Comparison of ENCODE assay signal across 16 cellular contexts in genomic region chr4:157291071-157291470, GRCh38.
DNase-seq lines count a peak whose midpoint lies in the region; FAIRE-seq and TF ChIP-seq lines count a peak whose summit lies in the region.
"Had no signal": no experiment of that assay in that cellular context is flagged by ENCODE, and none has a peak within 500 bp of the region (broad histone marks: within the 10 kb centered on the region; RNA-seq: fewer than 3 reads in every experiment).

No MANE protein-coding gene starts in this region.

- no peak overlapping the region for H2AFZ ChIP-seq in neural progenitor cell (replicated peaks)
- H2AFZ ChIP-seq: hepatocyte had no signal

- H3K4me1 ChIP-seq in neural progenitor cell (no peaks in the 10 kb centered on the region), small intestine (ENCODE audit: control insufficient read depth in 2 of 2, insufficient read depth in 1 of 2, low read depth in 1 of 2, low read length in 1 of 2) (no peaks in the 10 kb centered on the region)

- no peaks in the 10 kb centered on the region for H3F3A ChIP-seq in neural progenitor cell (ENCODE audit: low read depth)

- intact Hi-C loops in dorsolateral prefrontal cortex (cut with DNase I) = loop anchor here (5.0 kb wide), 1 partner anchor 69 kb away; the partner anchor contains the start of gene GRIA2 (in 2 of the 2)

- no peaks in the 10 kb centered on the region for H3K9me3 Mint-ChIP-seq in neural progenitor cell
- H3K9me3 Mint-ChIP-seq: activated CD4-positive, alpha-beta T cell treated with anti-CD3 and anti-CD28 coated beads, Interleukin-2, amount 10 ng/mL, durations not matched to agents 7 days and 5 days; naive B cell had no signal

- H3K4me3 ChIP-seq in dorsolateral prefrontal cortex (peak overlapping the region in 38 of 59 donors; percentile 2 to 49 (median 26)), neural progenitor cell (no peak overlapping the region), small intestine (ENCODE audit: low read depth in 1 of 2, low read length in 2 of 2) (no peak overlapping the region)
- H3K4me3 ChIP-seq: hepatocyte had no signal

- TF ChIP-seq CTCF in C4-2B (conservative IDR thresholded peaks at IDR 0.05) = 0 out of 2 replicates have a peak, but pooled peaks have one; percentile 7
- TF ChIP-seq CTCF in dorsolateral prefrontal cortex (IDR thresholded peaks at IDR 0.05 in 54 of 56, conservative IDR thresholded peaks at IDR 0.05 in 2 of 56; ENCODE audit: low read depth in 1 of 56, partially characterized antibody in 56 of 56) = peak in 54 of 56 donors; percentile 24 to 72 (median 50)
- TF ChIP-seq CTCF in neural progenitor cell (IDR thresholded peaks at IDR 0.05) = peak; percentile 35

- no peaks in the 10 kb centered on the region for H3K4me1 Mint-ChIP-seq in neural progenitor cell
- H3K4me1 Mint-ChIP-seq: activated CD4-positive, alpha-beta T cell treated with anti-CD3 and anti-CD28 coated beads, Interleukin-2, amount 10 ng/mL, durations not matched to agents 7 days and 5 days; activated naive CD8-positive, alpha-beta T cell treated with anti-CD3 and anti-CD28 coated beads, Interleukin-2, amount 50 U/mL, for 24 hours; CD8-positive, alpha-beta memory T cell; naive B cell had no signal

- no peaks in the 10 kb centered on the region for H3K79me2 ChIP-seq in neural progenitor cell (ENCODE audit: low read depth)
- H3K79me2 ChIP-seq: hepatocyte had no signal

- H3K4me3 Mint-ChIP-seq in neural progenitor cell = no peak overlapping the region
- H3K4me3 Mint-ChIP-seq: activated CD4-positive, alpha-beta T cell treated with anti-CD3 and anti-CD28 coated beads, Interleukin-2, amount 10 ng/mL, durations not matched to agents 7 days and 5 days; activated naive CD8-positive, alpha-beta T cell treated with anti-CD3 and anti-CD28 coated beads, Interleukin-2, amount 50 U/mL, for 24 hours; CD8-positive, alpha-beta memory T cell; naive B cell had no signal

- H3K27me3 Mint-ChIP-seq in neural progenitor cell (ENCODE audit: insufficient read depth, low read depth) = no peaks in the 10 kb centered on the region
- H3K27me3 Mint-ChIP-seq: activated CD4-positive, alpha-beta T cell treated with anti-CD3 and anti-CD28 coated beads, Interleukin-2, amount 10 ng/mL, durations not matched to agents 7 days and 5 days; activated naive CD8-positive, alpha-beta T cell treated with anti-CD3 and anti-CD28 coated beads, Interleukin-2, amount 50 U/mL, for 24 hours; CD8-positive, alpha-beta memory T cell; naive B cell had no signal

- H3K9me3 ChIP-seq in neural progenitor cell (ENCODE audit: low read depth) = no peaks in the 10 kb centered on the region
- no peaks in the 10 kb centered on the region for H3K9me3 ChIP-seq in small intestine (ENCODE audit: control insufficient read depth, low read depth)

- no peaks in the 10 kb centered on the region for H4K20me1 ChIP-seq in neural progenitor cell (ENCODE audit: low read depth)

- peak; percentile 37 for DNase-seq in LHCN-M2 (ENCODE audit: low read depth)
- DNase-seq in dorsolateral prefrontal cortex = no peak
- DNase-seq in neural progenitor cell (ENCODE audit: low spot score) = peak; percentile 14
- DNase-seq in HT-29 (ENCODE audit: low spot score) = no peak
- no peak for DNase-seq in DMS53 (lab: John Stamatoyannopoulos, UW)
- no peak for DNase-seq in small intestine
- DNase-seq: activated CD4-positive, alpha-beta T cell treated with anti-CD3 and anti-CD28 coated beads, Interleukin-2, amount 10 ng/mL, durations not matched to agents 7 days and 5 days; activated naive CD8-positive, alpha-beta T cell treated with anti-CD3 and anti-CD28 coated beads, Interleukin-2, amount 50 U/mL, for 24 hours; CD8-positive, alpha-beta memory T cell; erythroblast; naive B cell; NCI-H774; stimulated activated CD4-positive, alpha-beta T cell treated with anti-CD3 and anti-CD28 coated beads, Interleukin-2, amount 100 ng/mL, for 24 hours; stimulated activated CD8-positive, alpha-beta memory T cell treated with anti-CD3 and anti-CD28 coated beads, Interleukin-4, amount 100 ng/mL, for 48 hours had no signal

- H3K27ac ChIP-seq in C4-2B = no peak overlapping the region
- H3K27ac ChIP-seq in dorsolateral prefrontal cortex = peak overlapping the region in 5 of 59 donors; percentile 6 to 39 (median 24)
- H3K27ac ChIP-seq in neural progenitor cell = no peak overlapping the region
- no peak overlapping the region for H3K27ac ChIP-seq in small intestine (ENCODE audit: low read depth in 1 of 2, low read length in 1 of 2)
- H3K27ac ChIP-seq: hepatocyte had no signal

- H3K36me3 Mint-ChIP-seq in neural progenitor cell = no peaks in the 10 kb centered on the region
- H3K36me3 Mint-ChIP-seq: CD8-positive, alpha-beta memory T cell; naive B cell had no signal

- H3K27me3 ChIP-seq in dorsolateral prefrontal cortex (no peaks in the 10 kb centered on the region), neural progenitor cell (no peaks in the 10 kb centered on the region), small intestine (ENCODE audit: control insufficient read depth in 2 of 2, insufficient read depth in 2 of 2, low read length in 2 of 2) (no peaks in the 10 kb centered on the region)
- H3K27me3 ChIP-seq: hepatocyte had no signal

- 78 to 83% (median 83%) methylated on average over 3 of the region's 3 CpGs for WGBS in small intestine, 3 donors

- H3K4me2 ChIP-seq in neural progenitor cell = no peak overlapping the region
- H3K4me2 ChIP-seq: hepatocyte had no signal

- FAIRE-seq in small intestine (lab: Jason Lieb, UNC) = no peak

- H3K27ac Mint-ChIP-seq in neural progenitor cell = no peak overlapping the region
- H3K27ac Mint-ChIP-seq: activated CD4-positive, alpha-beta T cell treated with anti-CD3 and anti-CD28 coated beads, Interleukin-2, amount 10 ng/mL, durations not matched to agents 7 days and 5 days; activated naive CD8-positive, alpha-beta T cell treated with anti-CD3 and anti-CD28 coated beads, Interleukin-2, amount 50 U/mL, for 24 hours; CD8-positive, alpha-beta memory T cell; naive B cell had no signal

- no peaks in the 10 kb centered on the region for H3K36me3 ChIP-seq in neural progenitor cell
- no peaks in the 10 kb centered on the region for H3K36me3 ChIP-seq in small intestine (ENCODE audit: control insufficient read depth in 2 of 2, insufficient read depth in 2 of 2, low read length in 2 of 2)

- H3K9ac ChIP-seq in neural progenitor cell = no peak overlapping the region

Comparison
In these comparisons a context has a peak if more than half of its experiments do, and no peak if none do; other contexts are left out.
1. DNase-seq: peak in LHCN-M2 (single experiment) and neural progenitor cell (single experiment); none in dorsolateral prefrontal cortex (0 of 10), HT-29 (single experiment), DMS53 (single experiment) and small intestine (single experiment).
2. H3K4me3 ChIP-seq: peak in dorsolateral prefrontal cortex (38 of 59); none in neural progenitor cell (single experiment) and small intestine (0 of 2).
3. Peak in every context shown above with its lines, with median percentiles within 50 percentile points of each other: CTCF ChIP-seq.